Comparison of ENCODE assay signal across 18 cellular contexts in the genomic region with DNA sequence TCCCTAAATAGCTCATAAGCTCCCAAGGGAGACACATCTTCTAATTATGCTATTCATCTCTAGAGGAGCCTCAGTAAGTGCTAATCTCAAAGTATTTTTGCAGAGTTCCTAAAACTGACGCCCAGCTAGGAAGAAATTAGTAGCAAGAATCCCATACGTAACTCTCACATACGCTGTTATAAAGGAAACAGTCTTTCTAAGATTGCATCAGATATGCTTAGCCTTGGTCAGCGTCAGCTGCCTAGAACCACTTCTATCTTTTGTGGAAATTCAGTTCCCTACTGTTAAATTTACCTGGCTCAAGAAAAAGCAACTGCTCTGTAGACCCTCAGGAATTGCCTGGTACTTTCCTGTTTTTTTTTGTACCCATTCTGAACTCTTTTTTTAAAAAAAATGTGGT. TPM values are rescaled to one million over a fixed set of nuclear protein-coding genes. Genes with fewer than 3 reads are reported as not detected.
A peak's percentile ranks its signal among the peaks of the same experiment; 100 is the strongest.
DNase-seq lines count a peak whose midpoint lies in the region; ATAC-seq and TF ChIP-seq lines count a peak whose summit lies in the region.
"Had no signal": no experiment of that assay in that cellular context is flagged by ENCODE, and none has a peak within 500 bp of the region (broad histone marks: within the 10 kb centered on the region; RNA-seq: fewer than 3 reads in every experiment).

No MANE protein-coding gene starts in this region.

- H3K9me2 ChIP-seq in SU-DHL-6 (replicated peaks; ENCODE audit: insufficient read depth, low read length), result no peaks in the 10 kb centered on the region

- peak overlapping the region; percentile 47 for H3K4me2 ChIP-seq in SU-DHL-6 (ENCODE audit: low read depth, low read length, poor library complexity, severe bottlenecking)

- no peaks in the 10 kb centered on the region for H3K27me3 ChIP-seq in SU-DHL-6 (ENCODE audit: low read length)
- H3K27me3 ChIP-seq: ovary had no signal

- H3K27ac ChIP-seq in SU-DHL-6 (ENCODE audit: low read depth, low read length), result peak overlapping the region; percentile 81
- H3K27ac ChIP-seq: gastroesophageal sphincter, ovary had no signal

- H4K20me1 ChIP-seq in SU-DHL-6 (ENCODE audit: low read depth, low read length), result peaks cover 10% of the 10 kb centered on the region; the same call in 1 of the 2 replicates

- H3K79me2 ChIP-seq in SU-DHL-6 (ENCODE audit: insufficient read depth, low read length), result peaks cover 99% of the 10 kb centered on the region

- no peak for TF ChIP-seq CTCF in SU-DHL-6 (IDR thresholded peaks at IDR 0.05; ENCODE audit: insufficient read depth, low read length, poor library complexity, severe bottlenecking)

- H3K9me3 ChIP-seq in SU-DHL-6 (ENCODE audit: insufficient read depth, low read length), result no peaks in the 10 kb centered on the region
- H3K9me3 ChIP-seq: gastroesophageal sphincter, ovary had no signal

- H3K36me3 Mint-ChIP-seq in activated T-cell treated with anti-CD3 and anti-CD28 coated beads, Interleukin-2, amount 50 U/mL, for 72 hours (ENCODE audit: insufficient read depth in 2 of 2), result peaks cover 5 to 7% of the 10 kb centered on the region in 2 donors
- H3K36me3 Mint-ChIP-seq in central memory CD8-positive, alpha-beta T cell (ENCODE audit: insufficient read depth), result peaks cover 54% of the 10 kb centered on the region

- H3K4me1 Mint-ChIP-seq in activated T-cell treated with anti-CD3 and anti-CD28 coated beads, Interleukin-2, amount 50 U/mL, for 72 hours (ENCODE audit: low read depth), result peaks cover 98% of the 10 kb centered on the region
- peaks cover 73% of the 10 kb centered on the region for H3K4me1 Mint-ChIP-seq in central memory CD8-positive, alpha-beta T cell
- peaks cover 100% of the 10 kb centered on the region for H3K4me1 Mint-ChIP-seq in stimulated activated naive CD8-positive, alpha-beta T cell treated with anti-CD3 and anti-CD28 coated beads, Interleukin-15, amount 100 ng/mL, for 72 hours

- peaks cover 43% of the 10 kb centered on the region for H3F3A ChIP-seq in SU-DHL-6 (ENCODE audit: insufficient read depth)

- H3K9ac ChIP-seq in SU-DHL-6 (ENCODE audit: low read length), result peak overlapping the region; percentile 19; the same call in 1 of the 2 replicates

- peak overlapping the region; percentile 67 to 77 for H3K4me3 Mint-ChIP-seq in activated T-cell treated with anti-CD3 and anti-CD28 coated beads, Interleukin-2, amount 50 U/mL, for 72 hours
- H3K4me3 Mint-ChIP-seq in central memory CD8-positive, alpha-beta T cell, result peak overlapping the region; percentile 58
- H3K4me3 Mint-ChIP-seq in stimulated activated naive CD8-positive, alpha-beta T cell treated with anti-CD3 and anti-CD28 coated beads, Interleukin-15, amount 100 ng/mL, for 72 hours, result peak overlapping the region; percentile 66 to 73

- peaks cover 1 to 7% of the 10 kb centered on the region in 2 donors for H3K9me3 Mint-ChIP-seq in activated T-cell treated with anti-CD3 and anti-CD28 coated beads, Interleukin-2, amount 50 U/mL, for 72 hours
- peaks cover 2% of the 10 kb centered on the region for H3K9me3 Mint-ChIP-seq in central memory CD8-positive, alpha-beta T cell
- H3K9me3 Mint-ChIP-seq in stimulated activated naive CD8-positive, alpha-beta T cell treated with anti-CD3 and anti-CD28 coated beads, Interleukin-15, amount 100 ng/mL, for 72 hours, result peaks cover 2 to 3% of the 10 kb centered on the region in 2 donors

- H3K27me3 Mint-ChIP-seq in activated T-cell treated with anti-CD3 and anti-CD28 coated beads, Interleukin-2, amount 50 U/mL, for 72 hours (ENCODE audit: low read depth), result no peaks in the 10 kb centered on the region
- H3K27me3 Mint-ChIP-seq in central memory CD8-positive, alpha-beta T cell, result no peaks in the 10 kb centered on the region
- no peaks in the 10 kb centered on the region for H3K27me3 Mint-ChIP-seq in stimulated activated naive CD8-positive, alpha-beta T cell treated with anti-CD3 and anti-CD28 coated beads, Interleukin-15, amount 100 ng/mL, for 72 hours

- no peak overlapping the region for H2AFZ ChIP-seq in SU-DHL-6 (ENCODE audit: low read depth, low read length, severe bottlenecking)

- H3K4me3 ChIP-seq in SU-DHL-6 (ENCODE audit: insufficient read depth, low read length, poor library complexity, severe bottlenecking), result peak overlapping the region; percentile 8
- H3K4me3 ChIP-seq: gastroesophageal sphincter, ovary had no signal

- H3K36me3 ChIP-seq in SU-DHL-6 (ENCODE audit: low read length), result peaks cover 4% of the 10 kb centered on the region; the same call in 1 of the 2 replicates
- H3K36me3 ChIP-seq: gastroesophageal sphincter, ovary had no signal

- no peak for DNase-seq in activated T-cell treated with anti-CD3 and anti-CD28 coated beads, Interleukin-2, amount 50 U/mL, for 72 hours
- DNase-seq in activated T-cell treated with anti-CD3 and anti-CD28 coated beads for 4 hours (no peak), T-helper 9 cell (no peak), NCI-H1436 treated with DMSO at 0.1 percent for 48 hours (lab: John Stamatoyannopoulos, UW) (no peak)
- DNase-seq in central memory CD8-positive, alpha-beta T cell (ENCODE audit: low spot score in 2 of 2), result no peak
- DNase-seq in stimulated activated naive CD8-positive, alpha-beta T cell treated with anti-CD3 and anti-CD28 coated beads, Interleukin-15, amount 100 ng/mL, for 72 hours, result no peak
- DNase-seq in activated CD8-positive, alpha-beta memory T cell treated with anti-CD3 and anti-CD28 coated beads, Interleukin-2, amount 50 U/mL, for 4 hours, result no peak
- DNase-seq: activated CD4-positive, alpha-beta T cell treated with anti-CD3 and anti-CD28 coated beads, Interleukin-2, amount 50 U/mL, for 1 hour; central memory CD4-positive, alpha-beta T cell; DMS153; HCEC 1CT; NCI-H1417 treated with DMSO at 0.1 percent for 48 hours; NCI-H446 treated with DMSO at 0.1 percent for 48 hours; ovary; stimulated activated naive CD4-positive, alpha-beta T cell treated with Interleukin-2 at 50 U/mL for 16 hours; SW 1271 had no signal

- H3K27ac Mint-ChIP-seq in activated T-cell treated with anti-CD3 and anti-CD28 coated beads, Interleukin-2, amount 50 U/mL, for 72 hours, result peak overlapping the region; percentile 95
- H3K27ac Mint-ChIP-seq in central memory CD8-positive, alpha-beta T cell (ENCODE audit: low read depth), result peak overlapping the region; percentile 93
- H3K27ac Mint-ChIP-seq in stimulated activated naive CD8-positive, alpha-beta T cell treated with anti-CD3 and anti-CD28 coated beads, Interleukin-15, amount 100 ng/mL, for 72 hours, result peak overlapping the region; percentile 100

- ATAC-seq in activated T-cell treated with anti-CD3 and anti-CD28 coated beads, Interleukin-2, amount 50 U/mL, for 72 hours (replicated peaks in 1 of 2), result peak; percentile 6 to 30
- ATAC-seq in central memory CD8-positive, alpha-beta T cell (replicated peaks; ENCODE audit: extremely low read depth, poor library complexity, severe bottlenecking), result no peak
- ATAC-seq in stimulated activated naive CD8-positive, alpha-beta T cell treated with anti-CD3 and anti-CD28 coated beads, Interleukin-15, amount 100 ng/mL, for 72 hours, result peak; percentile 55
- ATAC-seq: gastroesophageal sphincter had no signal

RNA-seq across cellular contexts. Expression of a gene that starts 13.6 kb away (rescaled TPM):
- 10 to 100 TPM; 67.0 to 69.7 TPM for total RNA-seq in activated T-cell treated with anti-CD3 and anti-CD28 coated beads, Interleukin-2, amount 50 U/mL, for 72 hours
